Comparison of ENCODE assay signal across 9 cellular contexts in genomic region chr7:99778880-99779279, GRCh38. TPM values are rescaled to one million over a fixed set of nuclear protein-coding genes. Genes with fewer than 3 reads are reported as not detected.
"Had no signal": no experiment of that assay in that cellular context is flagged by ENCODE, and none has a peak within 500 bp of the region (broad histone marks: within the 10 kb centered on the region; RNA-seq: fewer than 3 reads in every experiment).

No MANE protein-coding gene starts in this region.

- FAIRE-seq: G401.6, GM12878, GM12891, GM12892, GM18507, GM19239 had no signal

- ATAC-seq: GM12878 had no signal

- H3K4me3 ChIP-seq: GM12878 had no signal

- DNase-seq: GDM1, GF-D8 had no signal

RNA-seq across cellular contexts. Expression of gene CYP3A4, which starts 5.1 kb away (rescaled TPM):
- total RNA-seq: G401 had no signal

RNA-seq across cellular contexts. Expression of gene CYP3A7, which starts 43.9 kb away (rescaled TPM):
- total RNA-seq: G401 had no signal

RNA-seq across cellular contexts. Expression of gene CYP3A43, which starts 48.9 kb away (rescaled TPM):
- total RNA-seq: G401, GM12878 had no signal
